Comparison of ENCODE assay signal across 1 cellular context in the genomic region with DNA sequence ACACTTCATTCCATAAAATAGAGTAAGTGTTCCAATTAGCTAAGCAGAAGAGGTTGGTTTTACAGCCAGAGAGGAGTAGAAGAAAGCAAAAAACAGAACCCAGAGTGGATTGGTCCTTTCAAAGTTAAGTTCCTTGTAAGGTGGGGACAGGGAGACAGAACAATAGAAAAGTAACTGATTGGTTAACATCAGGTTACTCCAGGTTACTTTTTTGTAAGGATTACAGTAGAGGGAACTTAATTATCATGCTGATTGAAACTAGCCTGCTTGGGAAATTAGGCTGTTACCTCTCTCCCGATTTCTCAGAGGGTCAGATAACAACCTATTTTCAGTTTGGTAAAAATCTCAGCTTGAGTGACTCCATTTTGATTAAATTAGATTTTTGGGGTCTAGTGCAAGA.
TF ChIP-seq lines count a peak whose summit lies in the region.

No MANE protein-coding gene starts in this region.

TF ChIP-seq in GM23338, 12 proteins besides CTCF, POLR2A, EP300 and RAD21 (continued from another document):
- TF ChIP-seq, protein P1, sequence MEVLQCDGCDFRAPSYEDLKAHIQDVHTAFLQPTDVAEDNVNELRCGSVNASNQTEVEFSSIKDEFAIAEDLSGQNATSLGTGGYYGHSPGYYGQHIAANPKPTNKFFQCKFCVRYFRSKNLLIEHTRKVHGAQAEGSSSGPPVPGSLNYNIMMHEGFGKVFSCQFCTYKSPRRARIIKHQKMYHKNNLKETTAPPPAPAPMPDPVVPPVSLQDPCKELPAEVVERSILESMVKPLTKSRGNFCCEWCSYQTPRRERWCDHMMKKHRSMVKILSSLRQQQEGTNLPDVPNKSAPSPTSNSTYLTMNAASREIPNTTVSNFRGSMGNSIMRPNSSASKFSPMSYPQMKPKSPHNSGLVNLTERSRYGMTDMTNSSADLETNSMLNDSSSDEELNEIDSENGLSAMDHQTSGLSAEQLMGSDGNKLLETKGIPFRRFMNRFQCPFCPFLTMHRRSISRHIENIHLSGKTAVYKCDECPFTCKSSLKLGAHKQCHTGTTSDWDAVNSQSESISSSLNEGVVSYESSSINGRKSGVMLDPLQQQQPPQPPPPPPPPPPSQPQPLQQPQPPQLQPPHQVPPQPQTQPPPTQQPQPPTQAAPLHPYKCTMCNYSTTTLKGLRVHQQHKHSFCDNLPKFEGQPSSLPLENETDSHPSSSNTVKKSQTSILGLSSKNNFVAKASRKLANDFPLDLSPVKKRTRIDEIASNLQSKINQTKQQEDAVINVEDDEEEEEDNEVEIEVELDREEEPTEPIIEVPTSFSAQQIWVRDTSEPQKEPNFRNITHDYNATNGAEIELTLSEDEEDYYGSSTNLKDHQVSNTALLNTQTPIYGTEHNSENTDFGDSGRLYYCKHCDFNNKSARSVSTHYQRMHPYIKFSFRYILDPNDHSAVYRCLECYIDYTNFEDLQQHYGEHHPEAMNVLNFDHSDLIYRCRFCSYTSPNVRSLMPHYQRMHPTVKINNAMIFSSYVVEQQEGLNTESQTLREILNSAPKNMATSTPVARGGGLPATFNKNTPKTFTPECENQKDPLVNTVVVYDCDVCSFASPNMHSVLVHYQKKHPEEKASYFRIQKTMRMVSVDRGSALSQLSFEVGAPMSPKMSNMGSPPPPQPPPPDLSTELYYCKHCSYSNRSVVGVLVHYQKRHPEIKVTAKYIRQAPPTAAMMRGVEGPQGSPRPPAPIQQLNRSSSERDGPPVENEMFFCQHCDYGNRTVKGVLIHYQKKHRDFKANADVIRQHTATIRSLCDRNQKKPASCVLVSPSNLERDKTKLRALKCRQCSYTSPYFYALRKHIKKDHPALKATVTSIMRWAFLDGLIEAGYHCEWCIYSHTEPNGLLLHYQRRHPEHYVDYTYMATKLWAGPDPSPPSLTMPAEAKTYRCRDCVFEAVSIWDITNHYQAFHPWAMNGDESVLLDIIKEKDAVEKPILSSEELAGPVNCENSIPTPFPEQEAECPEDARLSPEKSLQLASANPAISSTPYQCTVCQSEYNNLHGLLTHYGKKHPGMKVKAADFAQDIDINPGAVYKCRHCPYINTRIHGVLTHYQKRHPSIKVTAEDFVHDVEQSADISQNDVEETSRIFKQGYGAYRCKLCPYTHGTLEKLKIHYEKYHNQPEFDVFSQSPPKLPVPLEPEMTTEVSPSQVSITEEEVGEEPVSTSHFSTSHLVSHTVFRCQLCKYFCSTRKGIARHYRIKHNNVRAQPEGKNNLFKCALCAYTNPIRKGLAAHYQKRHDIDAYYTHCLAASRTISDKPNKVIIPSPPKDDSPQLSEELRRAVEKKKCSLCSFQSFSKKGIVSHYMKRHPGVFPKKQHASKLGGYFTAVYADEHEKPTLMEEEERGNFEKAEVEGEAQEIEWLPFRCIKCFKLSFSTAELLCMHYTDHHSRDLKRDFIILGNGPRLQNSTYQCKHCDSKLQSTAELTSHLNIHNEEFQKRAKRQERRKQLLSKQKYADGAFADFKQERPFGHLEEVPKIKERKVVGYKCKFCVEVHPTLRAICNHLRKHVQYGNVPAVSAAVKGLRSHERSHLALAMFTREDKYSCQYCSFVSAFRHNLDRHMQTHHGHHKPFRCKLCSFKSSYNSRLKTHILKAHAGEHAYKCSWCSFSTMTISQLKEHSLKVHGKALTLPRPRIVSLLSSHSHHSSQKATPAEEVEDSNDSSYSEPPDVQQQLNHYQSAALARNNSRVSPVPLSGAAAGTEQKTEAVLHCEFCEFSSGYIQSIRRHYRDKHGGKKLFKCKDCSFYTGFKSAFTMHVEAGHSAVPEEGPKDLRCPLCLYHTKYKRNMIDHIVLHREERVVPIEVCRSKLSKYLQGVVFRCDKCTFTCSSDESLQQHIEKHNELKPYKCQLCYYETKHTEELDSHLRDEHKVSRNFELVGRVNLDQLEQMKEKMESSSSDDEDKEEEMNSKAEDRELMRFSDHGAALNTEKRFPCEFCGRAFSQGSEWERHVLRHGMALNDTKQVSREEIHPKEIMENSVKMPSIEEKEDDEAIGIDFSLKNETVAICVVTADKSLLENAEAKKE (CRISPR knock-in tag; IDR thresholded peaks at IDR 0.05): no peak
- TF ChIP-seq EZH2phosphoT487 (IDR thresholded peaks at IDR 0.05; ENCODE audit: unreplicated experiment) (no peak), ZNF114 (CRISPR knock-in tag; IDR thresholded peaks at IDR 0.05) (no peak)
